Comparison of ENCODE assay signal across 14 cellular contexts in the genomic region with DNA sequence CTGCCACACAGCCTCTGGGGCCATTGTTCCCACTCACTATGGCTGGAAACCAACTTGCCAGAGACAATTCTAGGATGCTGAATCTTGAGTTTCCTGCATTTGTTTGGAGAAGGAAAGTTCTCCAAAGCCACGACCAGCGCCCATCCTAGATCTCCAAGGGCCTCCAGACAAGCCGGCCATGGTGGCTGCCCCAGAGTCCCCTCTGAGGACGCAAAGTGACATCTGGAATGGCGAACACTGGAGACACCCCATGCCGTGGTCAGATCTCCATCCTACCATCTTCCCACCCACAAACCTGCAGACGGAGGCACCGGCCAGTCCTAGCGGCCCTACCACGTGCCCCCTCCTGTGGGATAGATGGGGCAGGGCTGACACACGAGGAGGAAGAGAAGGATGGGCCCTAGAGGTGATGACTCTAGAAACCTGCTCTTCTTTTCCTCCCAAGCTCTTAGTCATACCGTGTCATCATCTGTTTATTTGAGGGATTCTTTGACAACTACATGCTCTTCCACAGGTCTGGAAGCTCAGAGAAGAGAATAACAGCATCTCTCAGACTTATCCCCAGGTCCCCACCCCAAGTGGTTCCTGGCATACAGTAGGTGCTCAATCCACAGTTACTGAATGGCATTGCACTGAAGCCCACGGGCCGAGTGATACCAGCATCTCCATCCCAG.
"Had no signal": no experiment of that assay in that cellular context is flagged by ENCODE, and none has a peak within 500 bp of the region (broad histone marks: within the 10 kb centered on the region; RNA-seq: fewer than 3 reads in every experiment).

No MANE protein-coding gene starts in this region.

- H3K36me3 ChIP-seq: lower lobe of right lung, prostate gland, thyroid gland had no signal

- H3K4me3 ChIP-seq: lower lobe of right lung, prostate gland, thyroid gland had no signal

- H3K27ac ChIP-seq: lower lobe of right lung, prostate gland, thyroid gland, VCaP had no signal

- H3K27me3 ChIP-seq: thyroid gland had no signal

- DNase-seq: activated CD4-positive, alpha-beta T cell treated with anti-CD3 and anti-CD28 coated beads for 4 hours; activated CD8-positive, alpha-beta memory T cell treated with anti-CD3 and anti-CD28 coated beads, Interleukin-2, amount 50 U/mL, for 48 hours; activated CD8-positive, alpha-beta T cell treated with anti-CD3 and anti-CD28 coated beads, Interleukin-2, amount 10 ng/mL, durations not matched to agents 7 days and 5 days; activated naive CD4-positive, alpha-beta T cell; effector CD4-positive, alpha-beta T cell; hippocampal formation; lower lobe of right lung; naive thymus-derived CD4-positive, alpha-beta T cell; stimulated activated CD4-positive, alpha-beta T cell treated with anti-CD3 and anti-CD28 coated beads, Interleukin-12 subunit alpha, Interleukin-12 subunit beta, amount 100 ng/mL, for 4 hours; stimulated activated CD4-positive, alpha-beta T cell treated with anti-CD3 and anti-CD28 coated beads, Interleukin-2, amount 100 ng/mL, for 48 hours; stimulated activated CD8-positive, alpha-beta memory T cell treated with anti-CD3 and anti-CD28 coated beads, Interleukin-4, amount 100 ng/mL, for 48 hours; thyroid gland had no signal

- H3K4me1 ChIP-seq: lower lobe of right lung, prostate gland, thyroid gland had no signal

- H3K9me3 ChIP-seq: lower lobe of right lung, prostate gland, thyroid gland had no signal
